In genomic region chr6:6823030-6823429, GRCh38 we compare ENCODE assay signal across 21 cellular contexts.
A peak's percentile ranks its signal among the peaks of the same experiment; 100 is the strongest.
DNase-seq lines count a peak whose midpoint lies in the region; ATAC-seq, FAIRE-seq and TF ChIP-seq lines count a peak whose summit lies in the region.
"Had no signal": no experiment of that assay in that cellular context is flagged by ENCODE, and none has a peak within 500 bp of the region (broad histone marks: within the 10 kb centered on the region; RNA-seq: fewer than 3 reads in every experiment).

No MANE protein-coding gene starts in this region.

- H3K79me2 ChIP-seq in KMS-11 (ENCODE audit: insufficient read depth, low read depth) (no peaks in the 10 kb centered on the region), K562 (ENCODE audit: control insufficient read depth, insufficient read depth, low read length) (no peaks in the 10 kb centered on the region)

- peaks cover 17% of the 10 kb centered on the region for H3K4me1 Mint-ChIP-seq in memory B cell

- TF ChIP-seq POLR2A in K562 (conservative IDR thresholded peaks at IDR 0.05): no peak

- in situ Hi-C loops in K562 (cut with MboI): no loop called here

- no peaks in the 10 kb centered on the region for H3K9me3 Mint-ChIP-seq in memory B cell

- H2AFZ ChIP-seq in KMS-11 (ENCODE audit: low read depth) (no peak overlapping the region; the same call in 1 of the 2 replicates), K562 (ENCODE audit: low read depth, low read length) (no peak overlapping the region)

- H3K4me2 ChIP-seq in BLaER1 treated with 17β-estradiol and CSF1 and Interleukin-3, amounts not matched to agents 10 nM and 100 nM: peak overlapping the region; percentile 36 to 91 (median 71); a peak in 20 of 22 replicates
- H3K4me2 ChIP-seq in KMS-11 (peak overlapping the region; percentile 56), K562 (ENCODE audit: insufficient read depth, low read length) (no peak overlapping the region)

- TF ChIP-seq CTCF in KMS-11 (conservative IDR thresholded peaks at IDR 0.05; ENCODE audit: low read depth, low read length) (no peak), K562 (IDR thresholded peaks at IDR 0.05 in 2 of 3, conservative IDR thresholded peaks at IDR 0.05 in 1 of 3; ENCODE audit: insufficient read depth in 2 of 3, low read depth in 1 of 3, low read length in 3 of 3) (no peak)

- H3K36me3 ChIP-seq in BLaER1 treated with 17β-estradiol and CSF1 and Interleukin-3, amounts not matched to agents 10 nM and 100 nM: no peaks in the 10 kb centered on the region
- H3K36me3 ChIP-seq in KMS-11 (ENCODE audit: insufficient read depth) (no peaks in the 10 kb centered on the region), K562 (ENCODE audit: control insufficient read depth, insufficient read depth, low read length) (no peaks in the 10 kb centered on the region)
- no peaks in the 10 kb centered on the region for H3K36me3 ChIP-seq in effector memory CD4-positive, alpha-beta T cell (ENCODE audit: control insufficient read depth, insufficient read depth, low read length)

- no peaks in the 10 kb centered on the region for H4K20me1 ChIP-seq in BLaER1 treated with 17β-estradiol and CSF1 and Interleukin-3, amounts not matched to agents 10 nM and 100 nM
- no peaks in the 10 kb centered on the region for H4K20me1 ChIP-seq in KMS-11 (ENCODE audit: insufficient read depth)
- H4K20me1 ChIP-seq in K562 (replicated peaks; ENCODE audit: control insufficient read depth, insufficient read depth, low read length): no peaks in the 10 kb centered on the region

- BruUV-seq in K562 (replicated peaks; lab: Mats Ljungman, UMichigan): no TSS peak

- POLR2A ChIA-PET in K562 (lab: Yijun Ruan, JAX): interaction anchor here (0.6 to 1.2 kb wide), 4 partner anchors 12 to 61 kb away, joined by 3 to 6 read pairs (median 4); no protein-coding TSS in a partner anchor

- H3K27me3 ChIP-seq in BLaER1 treated with 17β-estradiol and CSF1 and Interleukin-3, amounts not matched to agents 10 nM and 100 nM: peaks cover 0 to 7% (median 0%) of the 10 kb centered on the region in 11 experiments; a peak in 1 of 22 replicates
- no peaks in the 10 kb centered on the region for H3K27me3 ChIP-seq in KMS-11 (ENCODE audit: insufficient read depth, low read depth)
- peaks cover 44 to 56% of the 10 kb centered on the region in 2 experiments for H3K27me3 ChIP-seq in K562 (ENCODE audit: control insufficient read depth in 2 of 2, insufficient read depth in 2 of 2, low read length in 2 of 2)
- H3K27me3 ChIP-seq in effector memory CD4-positive, alpha-beta T cell (replicated peaks; ENCODE audit: control insufficient read depth, insufficient read depth, low read length, poor library complexity, severe bottlenecking): no peaks in the 10 kb centered on the region

- no peak for FAIRE-seq in K562 (lab: Jason Lieb, UNC)
- FAIRE-seq: H1, HTR-8/SVneo had no signal

- no peak overlapping the region for H3K4me3 Mint-ChIP-seq in memory B cell

- H3K9ac ChIP-seq in BLaER1 treated with 17β-estradiol and CSF1 and Interleukin-3, amounts not matched to agents 10 nM and 100 nM: peak overlapping the region in 4 of 11 experiments; percentile 4 to 30 (median 12); a peak in 4 of 22 replicates
- no peak overlapping the region for H3K9ac ChIP-seq in KMS-11
- H3K9ac ChIP-seq in K562 (ENCODE audit: insufficient read depth in 1 of 2, low read depth in 2 of 2, low read length in 2 of 2): no peak overlapping the region

- peaks cover 58 to 79% (median 65%) of the 10 kb centered on the region in 10 experiments for H3K4me1 ChIP-seq in BLaER1 treated with 17β-estradiol and CSF1 and Interleukin-3, amounts not matched to agents 10 nM and 100 nM
- H3K4me1 ChIP-seq in KMS-11 (ENCODE audit: low read depth, poor library complexity, severe bottlenecking) (peaks cover 50% of the 10 kb centered on the region), K562 (replicated peaks in 1 of 2; ENCODE audit: control insufficient read depth in 2 of 2, insufficient read depth in 2 of 2, low read length in 2 of 2) (peaks cover 6 to 13% of the 10 kb centered on the region in 2 experiments; a peak in 3 of 5 replicates)
- no peaks in the 10 kb centered on the region for H3K4me1 ChIP-seq in effector memory CD4-positive, alpha-beta T cell (ENCODE audit: control insufficient read depth, insufficient read depth, low read length, poor library complexity, severe bottlenecking)

- H3K4me3 ChIP-seq in BLaER1 treated with 17β-estradiol and CSF1 and Interleukin-3, amounts not matched to agents 10 nM and 100 nM: no peak overlapping the region
- H3K4me3 ChIP-seq in KMS-11 (IDR thresholded peaks at IDR 0.05; ENCODE audit: insufficient read depth, low read depth, low read length): no peak overlapping the region
- no peak overlapping the region for H3K4me3 ChIP-seq in K562
- H3K4me3 ChIP-seq in effector memory CD4-positive, alpha-beta T cell (ENCODE audit: insufficient read depth, low read depth, low read length, poor library complexity, severe bottlenecking): no peak overlapping the region
- H3K4me3 ChIP-seq: SK-N-MC had no signal

- intact Hi-C loops in K562 (cut with micrococcal nuclease): no loop called here

- H3K9me3 ChIP-seq in BLaER1 treated with 17β-estradiol and CSF1 and Interleukin-3, amounts not matched to agents 10 nM and 100 nM (replicated peaks in 1 of 11): no peaks in the 10 kb centered on the region
- no peaks in the 10 kb centered on the region for H3K9me3 ChIP-seq in K562 (replicated peaks; ENCODE audit: control insufficient read depth, insufficient read depth, low read depth, low read length)
- H3K9me3 ChIP-seq in effector memory CD4-positive, alpha-beta T cell (ENCODE audit: control insufficient read depth, low read length): no peaks in the 10 kb centered on the region

- no peak for TF ChIP-seq EP300 in K562 (IDR thresholded peaks at IDR 0.05; ENCODE audit: low read length)

- no peaks in the 10 kb centered on the region for H3K9me1 ChIP-seq in K562 (ENCODE audit: control insufficient read depth, insufficient read depth, low read length)

- H3K27ac ChIP-seq in BLaER1 treated with 17β-estradiol and CSF1 and Interleukin-3, amounts not matched to agents 10 nM and 100 nM: peak overlapping the region in 4 of 11 experiments; percentile 44 to 65 (median 56); a peak in 8 of 22 replicates
- H3K27ac ChIP-seq in KMS-11 (no peak overlapping the region), K562 (ENCODE audit: extremely low read depth, low read depth, low read length) (no peak overlapping the region), substantia nigra (ENCODE audit: low read depth, low read length, poor library complexity, severe bottlenecking) (no peak overlapping the region)
- no peak overlapping the region for H3K27ac ChIP-seq in effector memory CD4-positive, alpha-beta T cell (ENCODE audit: insufficient read depth, low read length, poor library complexity, severe bottlenecking)
- H3K27ac ChIP-seq: SK-N-MC had no signal

- ATAC-seq in K562 (no peak), memory B cell (ENCODE audit: low read depth) (no peak)
- ATAC-seq: HCT116 had no signal

- peaks cover 11% of the 10 kb centered on the region for H3K27me3 Mint-ChIP-seq in memory B cell

- H3K27ac Mint-ChIP-seq in memory B cell: peak overlapping the region; percentile 60

- DNase-seq in K562 (ENCODE audit: extremely low read depth in 1 of 4, low spot score in 3 of 4) (no peak), memory B cell (ENCODE audit: low spot score in 2 of 2) (no peak), NCI-H187 (lab: John Stamatoyannopoulos, UW) (no peak), substantia nigra (lab: John Stamatoyannopoulos, UW) (no peak), dermis blood vessel endothelial cell (no peak)
- DNase-seq in effector memory CD4-positive, alpha-beta T cell: no peak
- DNase-seq: DMS79, IMR-90, Karpas-422, NCI-H1417, NCI-H1694 treated with DMSO at 0.1 percent for 48 hours, NCI-H446, NCI-H526, OCI-M1, Right ventricle myocardium superior had no signal

- WGBS in K562 (ENCODE audit: insufficient coverage, low coverage, missing lambda C conversion rate): 0% methylated on average over 6 of the region's 6 CpGs

- CTCF ChIA-PET in K562 (lab: Yijun Ruan, JAX; ENCODE audit: low intra/inter-chr PET ratio): no interaction called here

- no peak for TF ChIP-seq RAD21 in K562 (CRISPR knock-in tag; conservative IDR thresholded peaks at IDR 0.05 in 1 of 2, IDR thresholded peaks at IDR 0.05 in 1 of 2)

- no peaks in the 10 kb centered on the region for H3K36me3 Mint-ChIP-seq in memory B cell

TF ChIP-seq in K562, 482 proteins besides CTCF, POLR2A, EP300 and RAD21:
- TF ChIP-seq TEAD1 (CRISPR knock-in tag; IDR thresholded peaks at IDR 0.05): no peak
- TF ChIP-seq CTBP1 (IDR thresholded peaks at IDR 0.05; ENCODE audit: borderline replicate concordance): peak; percentile 20; the same call in 1 of the 2 replicates
- no peak for TF ChIP-seq ZNF41 (CRISPR knock-in tag; conservative IDR thresholded peaks at IDR 0.05)
- TF ChIP-seq SPI1 (IDR thresholded peaks at IDR 0.05; ENCODE audit: borderline replicate concordance, low read depth, low read length): peak; percentile 45; the same call in 1 of the 2 replicates
- TF ChIP-seq ZNF75A (CRISPR knock-in tag; IDR thresholded peaks at IDR 0.05): no peak
